In the genomic region with DNA sequence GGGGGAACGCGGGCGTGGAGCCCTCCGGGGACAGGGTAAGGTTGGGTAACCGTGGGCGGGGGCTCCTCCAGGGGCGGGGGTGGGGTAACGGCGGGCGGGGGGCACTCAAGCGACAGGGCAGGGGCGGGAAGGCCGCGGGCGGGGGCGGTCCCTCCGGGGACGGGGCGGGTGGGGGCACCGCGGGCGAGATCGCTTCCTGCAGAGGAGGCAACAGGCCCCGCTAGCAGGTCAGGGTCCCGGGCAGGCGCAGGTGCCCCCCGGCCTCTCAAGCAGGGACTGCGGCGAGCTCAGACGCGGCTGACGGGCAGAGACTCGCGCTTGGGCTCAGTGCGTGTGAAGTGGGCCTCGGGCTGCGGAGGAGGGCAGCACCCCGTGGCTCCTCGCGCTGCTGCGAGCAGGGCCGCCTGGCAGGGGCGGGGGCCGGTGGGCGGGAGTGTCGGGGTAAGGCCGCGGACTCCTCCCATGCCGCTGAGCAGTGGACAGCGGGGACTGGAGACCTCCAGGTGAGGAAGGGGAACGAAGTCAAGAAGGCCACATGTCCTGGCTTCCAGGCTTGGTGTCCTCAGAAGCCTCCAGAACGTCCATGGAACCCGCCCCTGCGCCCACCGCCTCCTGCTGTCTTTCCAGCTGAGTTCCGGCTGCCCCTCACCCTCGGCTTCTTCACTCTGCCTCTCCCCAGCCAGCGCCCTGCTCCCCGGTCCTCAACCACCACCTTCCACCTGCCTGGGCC, we compare ENCODE assay signal across 8 cellular contexts. TPM values are rescaled to one million over a fixed set of nuclear protein-coding genes. Genes with fewer than 3 reads are reported as not detected.
A peak's percentile ranks its signal among the peaks of the same experiment; 100 is the strongest.
DNase-seq lines count a peak whose midpoint lies in the region; ATAC-seq, FAIRE-seq and TF ChIP-seq lines count a peak whose summit lies in the region.

No MANE protein-coding gene starts in this region.

- CTCF ChIA-PET in activated CD4-positive, alpha-beta memory T cell treated with anti-CD3 and anti-CD28 coated beads, Interleukin-2, amount 10 ng/mL, durations not matched to agents 7 days and 5 days (lab: Charles Lee), result interaction anchor here (0.9 to 1.8 kb wide), 3 partner anchors 14 to 68 kb away, joined by 3 to 7 read pairs (median 7); no protein-coding TSS in a partner anchor
- CTCF ChIA-PET in endothelial cell of umbilical vein (lab: Charles Lee), result interaction anchor here (1.6 kb wide), 2 partner anchors 14 to 17 kb away, joined by 7 to 12 read pairs; no protein-coding TSS in a partner anchor

- peak overlapping the region; percentile 96 for H3K9ac ChIP-seq in endothelial cell of umbilical vein (replicated peaks; ENCODE audit: extremely low read depth, insufficient read depth, low read length)

- H3K4me3 ChIP-seq in endothelial cell of umbilical vein (replicated peaks in 1 of 3; ENCODE audit: insufficient read depth in 1 of 3, low read depth in 1 of 3, low read length in 3 of 3), result peak overlapping the region; percentile 21 to 79 (median 34)
- H3K4me3 ChIP-seq in mucosa of descending colon, result peak overlapping the region; percentile 84

- H3K27me3 ChIP-seq in endothelial cell of umbilical vein (ENCODE audit: control insufficient read depth in 2 of 2, insufficient read depth in 2 of 2, low read length in 2 of 2), result no peaks in the 10 kb centered on the region

- H2AFZ ChIP-seq in endothelial cell of umbilical vein (ENCODE audit: low read depth, low read length), result peak overlapping the region; percentile 55

- TF ChIP-seq POLR2A in endothelial cell of umbilical vein (IDR thresholded peaks at IDR 0.05; ENCODE audit: low read depth, low read length), result no peak

- peak; percentile 18 for ATAC-seq in HG02678 (IDR thresholded peaks at IDR 0.05; ENCODE audit: unreplicated experiment)
- ATAC-seq in mucosa of descending colon, result peak; percentile 61
- ATAC-seq in GM21390 (IDR thresholded peaks at IDR 0.05; ENCODE audit: unreplicated experiment), result no peak

- H3K36me3 ChIP-seq in endothelial cell of umbilical vein (ENCODE audit: control insufficient read depth in 2 of 2, extremely low read depth in 1 of 2, insufficient read depth in 2 of 2, low read length in 2 of 2) (no peaks in the 10 kb centered on the region), mucosa of descending colon (ENCODE audit: low read depth) (no peaks in the 10 kb centered on the region)

- peak; percentile 38 for FAIRE-seq in endothelial cell of umbilical vein (lab: Jason Lieb, UNC)

- peak overlapping the region; percentile 76 for H3K27ac Mint-ChIP-seq in activated CD4-positive, alpha-beta memory T cell treated with anti-CD3 and anti-CD28 coated beads, Interleukin-2, amount 10 ng/mL, durations not matched to agents 7 days and 5 days

- no peaks in the 10 kb centered on the region for H3K9me1 ChIP-seq in endothelial cell of umbilical vein (replicated peaks; ENCODE audit: control insufficient read depth, extremely low read depth, insufficient read depth, low read length)

- H3K4me1 Mint-ChIP-seq in activated CD4-positive, alpha-beta memory T cell treated with anti-CD3 and anti-CD28 coated beads, Interleukin-2, amount 10 ng/mL, durations not matched to agents 7 days and 5 days, result peaks cover 48% of the 10 kb centered on the region

- H3K9me3 Mint-ChIP-seq in activated CD4-positive, alpha-beta memory T cell treated with anti-CD3 and anti-CD28 coated beads, Interleukin-2, amount 10 ng/mL, durations not matched to agents 7 days and 5 days, result no peaks in the 10 kb centered on the region

- H3K27ac ChIP-seq in endothelial cell of umbilical vein (ENCODE audit: insufficient read depth, low read depth, low read length), result peak overlapping the region; percentile 32

- H3K36me3 Mint-ChIP-seq in activated CD4-positive, alpha-beta memory T cell treated with anti-CD3 and anti-CD28 coated beads, Interleukin-2, amount 10 ng/mL, durations not matched to agents 7 days and 5 days (ENCODE audit: low read depth), result peaks cover 27% of the 10 kb centered on the region

- peaks cover 39% of the 10 kb centered on the region for H3K79me2 ChIP-seq in endothelial cell of umbilical vein (ENCODE audit: control insufficient read depth, insufficient read depth, low read length)

- H3K4me1 ChIP-seq in endothelial cell of umbilical vein (ENCODE audit: control insufficient read depth, extremely low read depth, insufficient read depth, low read length), result peaks cover 22% of the 10 kb centered on the region
- peaks cover 53% of the 10 kb centered on the region for H3K4me1 ChIP-seq in mucosa of descending colon (ENCODE audit: low read depth)

- H3K9me3 ChIP-seq in endothelial cell of umbilical vein (replicated peaks; ENCODE audit: control insufficient read depth, insufficient read depth, low read length) (no peaks in the 10 kb centered on the region), mucosa of descending colon (no peaks in the 10 kb centered on the region)

- H3K27me3 Mint-ChIP-seq in activated CD4-positive, alpha-beta memory T cell treated with anti-CD3 and anti-CD28 coated beads, Interleukin-2, amount 10 ng/mL, durations not matched to agents 7 days and 5 days, result peaks cover 6% of the 10 kb centered on the region

- BruUV-seq in endothelial cell of umbilical vein (replicated peaks; lab: Mats Ljungman, UMichigan), result no TSS peak

- H4K20me1 ChIP-seq in endothelial cell of umbilical vein (replicated peaks; ENCODE audit: control insufficient read depth, extremely low read depth, insufficient read depth, low read length), result peaks cover 13% of the 10 kb centered on the region

- POLR2A ChIA-PET in activated CD4-positive, alpha-beta memory T cell treated with anti-CD3 and anti-CD28 coated beads, Interleukin-2, amount 10 ng/mL, durations not matched to agents 7 days and 5 days (lab: Charles Lee), result interaction anchor here (0.6 to 1.5 kb wide), 9 partner anchors 9 to 115 kb away, joined by 3 to 8 read pairs (median 4); no protein-coding TSS in a partner anchor
- POLR2A ChIA-PET in endothelial cell of umbilical vein (lab: Charles Lee), result no interaction called here

- DNase-seq in GF-D8 (lab: John Stamatoyannopoulos, UW) (peak; percentile 49), NCI-H510A (lab: John Stamatoyannopoulos, UW) (peak; percentile 92), endothelial cell of umbilical vein (ENCODE audit: low read depth, low spot score) (peak; percentile 65), mucosa of descending colon (peak; percentile 78 to 93 (median 84))
- DNase-seq in activated CD4-positive, alpha-beta memory T cell treated with anti-CD3 and anti-CD28 coated beads, Interleukin-2, amount 10 ng/mL, durations not matched to agents 7 days and 5 days, result peak; percentile 63
- peak; percentile 47 to 69 for DNase-seq in stimulated activated CD8-positive, alpha-beta memory T cell treated with anti-CD3 and anti-CD28 coated beads, Interleukin-4, amount 100 ng/mL, for 4 hours (ENCODE audit: low read depth in 2 of 2, low spot score in 1 of 2)

- dilution Hi-C loops in endothelial cell of umbilical vein (cut with MboI; ENCODE audit: extremely low pct_ligation_motif_present, low sequenced_read_pairs), result no loop called here

- intact Hi-C loops in endothelial cell of umbilical vein (cut with micrococcal nuclease), result loop anchor here (1.0 kb wide), 2 partner anchors 15 to 33 kb away; no protein-coding TSS in a partner anchor
- intact Hi-C loops in mucosa of descending colon (cut with DNase I, micrococcal nuclease), result no loop called here

- TF ChIP-seq CTCF in endothelial cell of umbilical vein (IDR thresholded peaks at IDR 0.05; ENCODE audit: extremely low read depth in 1 of 2, insufficient read depth in 1 of 2, low read depth in 1 of 2, low read length in 2 of 2) (no peak), mucosa of descending colon (IDR thresholded peaks at IDR 0.05) (no peak)

- peak overlapping the region; percentile 83 for H3K4me3 Mint-ChIP-seq in activated CD4-positive, alpha-beta memory T cell treated with anti-CD3 and anti-CD28 coated beads, Interleukin-2, amount 10 ng/mL, durations not matched to agents 7 days and 5 days

- H3K4me2 ChIP-seq in endothelial cell of umbilical vein (ENCODE audit: insufficient read depth, low read length), result peak overlapping the region; percentile 31

RNA-seq across cellular contexts. Expression of a gene that starts 0.6 kb away (rescaled TPM):
- 100 to 1,000 TPM; 428 to 431 TPM for total RNA-seq in activated CD4-positive, alpha-beta memory T cell treated with anti-CD3 and anti-CD28 coated beads, Interleukin-2, amount 10 ng/mL, durations not matched to agents 7 days and 5 days
- 519 and 529 TPM in 2 replicates for total RNA-seq in endothelial cell of umbilical vein
- polyA plus RNA-seq in endothelial cell of umbilical vein, result 460 and 501 TPM in 2 replicates
- polyA plus RNA-seq in endothelial cell of umbilical vein (2011; cell fraction: cytosol; rRNA removed), result 434 and 501 TPM in 2 replicates
- 332 and 347 TPM in 2 replicates for polyA plus RNA-seq in endothelial cell of umbilical vein (2011; cell fraction: nucleus; rRNA removed)
- polyA plus RNA-seq in endothelial cell of umbilical vein (2012), result 344 and 385 TPM in 2 replicates
- 661 and 736 TPM in 2 replicates for polyA minus RNA-seq in endothelial cell of umbilical vein
- polyA minus RNA-seq in endothelial cell of umbilical vein (2011; cell fraction: cytosol; rRNA and poly(A)+ RNA removed), result 141 TPM
- polyA minus RNA-seq in endothelial cell of umbilical vein (2011; cell fraction: nucleus; rRNA and poly(A)+ RNA removed), result 164 and 199 TPM in 2 replicates
- 100 to 1,000 TPM; 314 to 329 (median 318) TPM for total RNA-seq in mucosa of descending colon

RNA-seq across cellular contexts. Expression of a gene that starts 23.5 kb away (rescaled TPM):
- under 1 TPM; 0.25 to 0.38 TPM for total RNA-seq in activated CD4-positive, alpha-beta memory T cell treated with anti-CD3 and anti-CD28 coated beads, Interleukin-2, amount 10 ng/mL, durations not matched to agents 7 days and 5 days
- total RNA-seq in endothelial cell of umbilical vein, result 0.44 and 0.85 TPM in 2 replicates
- 0.19 and 0.36 TPM in 2 replicates for polyA plus RNA-seq in endothelial cell of umbilical vein
- 0.08 TPM in 1 of 2 replicates, not detected in the other for polyA plus RNA-seq in endothelial cell of umbilical vein (2011; cell fraction: cytosol; rRNA removed)
- polyA plus RNA-seq in endothelial cell of umbilical vein (2011; cell fraction: nucleus; rRNA removed), result 2.7 and 3.1 TPM in 2 replicates
- 0.20 and 0.31 TPM in 2 replicates for polyA plus RNA-seq in endothelial cell of umbilical vein (2012)
- polyA minus RNA-seq in endothelial cell of umbilical vein, result not detected in 2 replicates
- polyA minus RNA-seq in endothelial cell of umbilical vein (2011; cell fraction: cytosol; rRNA and poly(A)+ RNA removed), result not detected
- not detected in 2 replicates for polyA minus RNA-seq in endothelial cell of umbilical vein (2011; cell fraction: nucleus; rRNA and poly(A)+ RNA removed)
- total RNA-seq in mucosa of descending colon, result 1 to 10 TPM in 1 of 3 donors, under 1 TPM in 2; 0.32 to 1.2 (median 0.43) TPM

RNA-seq across cellular contexts. Expression of a gene that starts 27.6 kb away (rescaled TPM):
- not detected for total RNA-seq in activated CD4-positive, alpha-beta memory T cell treated with anti-CD3 and anti-CD28 coated beads, Interleukin-2, amount 10 ng/mL, durations not matched to agents 7 days and 5 days
- total RNA-seq in endothelial cell of umbilical vein (1.2 and 1.6 TPM in 2 replicates), mucosa of descending colon (1 to 10 TPM; 1.8 to 4.0 (median 3.0) TPM)
- polyA plus RNA-seq in endothelial cell of umbilical vein, result 1.7 and 2.0 TPM in 2 replicates
- polyA plus RNA-seq in endothelial cell of umbilical vein (2011; cell fraction: cytosol; rRNA removed), result 0.92 and 1.5 TPM in 2 replicates
- 1.1 TPM in 2 replicates for polyA plus RNA-seq in endothelial cell of umbilical vein (2011; cell fraction: nucleus; rRNA removed)
- 0.92 and 0.94 TPM in 2 replicates for polyA plus RNA-seq in endothelial cell of umbilical vein (2012)
- 0.51 and 2.6 TPM in 2 replicates for polyA minus RNA-seq in endothelial cell of umbilical vein
- polyA minus RNA-seq in endothelial cell of umbilical vein (2011; cell fraction: cytosol; rRNA and poly(A)+ RNA removed), result not detected
- 0.38 TPM in 1 of 2 replicates, not detected in the other for polyA minus RNA-seq in endothelial cell of umbilical vein (2011; cell fraction: nucleus; rRNA and poly(A)+ RNA removed)
